In genomic region chr16:85184404-85184803, GRCh38 we compare ENCODE assay signal across 9 cellular contexts.
"Had no signal": no experiment of that assay in that cellular context is flagged by ENCODE, and none has a peak within 500 bp of the region (broad histone marks: within the 10 kb centered on the region; RNA-seq: fewer than 3 reads in every experiment).

No MANE protein-coding gene starts in this region.

- ATAC-seq: GM23338 had no signal

- H3K27ac Mint-ChIP-seq: GM23338, H9, IgD-negative memory B cell had no signal

- H3K4me3 Mint-ChIP-seq: GM23338, H9 had no signal

- DNase-seq: H9, HCEC 1CT, Kasumi-1, KG1 had no signal

- H2AFZ ChIP-seq: GM23338 had no signal

- H3K4me3 ChIP-seq: GM23338 had no signal

- H3K4me2 ChIP-seq: GM23338 had no signal

- FAIRE-seq: H1, H54, HTR-8/SVneo had no signal
